In the genomic region with DNA sequence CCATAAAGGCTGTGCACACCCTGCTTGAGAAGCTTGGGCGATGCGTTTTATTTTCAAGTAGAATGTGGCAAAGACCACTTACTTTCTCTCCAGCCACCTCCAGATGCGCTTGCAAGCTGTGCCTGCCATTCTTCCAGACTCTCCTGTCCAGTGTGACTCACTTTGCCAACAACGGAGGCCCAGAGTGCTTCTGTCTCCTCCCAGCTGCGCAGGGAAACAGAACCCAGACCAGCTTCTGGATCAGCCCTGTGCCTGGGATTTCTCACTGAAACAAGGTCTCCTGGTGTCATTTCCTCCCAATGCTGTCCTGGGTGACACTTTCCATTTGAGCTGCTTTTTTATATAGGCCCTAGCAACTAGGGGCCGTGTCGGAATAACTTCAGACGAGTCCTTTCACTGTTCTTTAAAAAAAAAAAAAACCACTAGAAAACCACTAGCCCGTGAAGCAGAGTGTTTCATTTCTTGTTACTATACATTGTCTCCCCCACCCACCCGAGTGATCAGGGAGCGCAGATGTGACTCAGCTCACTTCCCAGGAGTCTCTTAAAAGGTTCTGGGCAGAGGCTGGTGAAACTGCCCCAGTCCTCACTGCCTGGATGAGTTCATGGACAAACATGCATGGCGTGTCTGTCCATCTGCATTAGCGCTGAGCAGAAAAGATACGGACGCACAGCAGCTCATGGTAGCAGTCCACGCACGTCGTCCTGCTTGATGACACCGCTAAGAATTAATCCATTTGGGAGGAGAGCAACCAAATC, we compare ENCODE assay signal across 9 cellular contexts. TPM values are rescaled to one million over a fixed set of nuclear protein-coding genes. Genes with fewer than 3 reads are reported as not detected.
DNase-seq lines count a peak whose midpoint lies in the region; ATAC-seq and TF ChIP-seq lines count a peak whose summit lies in the region.
"Had no signal": no experiment of that assay in that cellular context is flagged by ENCODE, and none has a peak within 500 bp of the region (broad histone marks: within the 10 kb centered on the region; RNA-seq: fewer than 3 reads in every experiment).

No MANE protein-coding gene starts in this region.

- no peaks in the 10 kb centered on the region for H3K9me3 Mint-ChIP-seq in HFFc6

- no peak for TF ChIP-seq CTCF in HFFc6 (IDR thresholded peaks at IDR 0.05)

- H3K4me1 Mint-ChIP-seq in HFFc6 (ENCODE audit: low read depth): peaks cover 26% of the 10 kb centered on the region

- peaks cover 6% of the 10 kb centered on the region for H3K36me3 ChIP-seq in skeletal muscle satellite cell (ENCODE audit: insufficient read depth, low read length)

- H3K27ac Mint-ChIP-seq in HFFc6: no peak overlapping the region

- no peak overlapping the region for H3K4me3 Mint-ChIP-seq in HFFc6

- H3K36me3 Mint-ChIP-seq in HFFc6 (ENCODE audit: low read depth): peaks cover 4% of the 10 kb centered on the region; the same call in 1 of the 2 replicates

- peaks cover 31% of the 10 kb centered on the region for H3K4me1 ChIP-seq in skeletal muscle satellite cell (ENCODE audit: control insufficient read depth, insufficient read depth, low read length)

- ATAC-seq in GM18907 (IDR thresholded peaks at IDR 0.05; ENCODE audit: unreplicated experiment): peak; percentile 74
- ATAC-seq in HG02884 (IDR thresholded peaks at IDR 0.05; ENCODE audit: unreplicated experiment): peak; percentile 93

- H3K9me3 ChIP-seq in skeletal muscle satellite cell (replicated peaks; ENCODE audit: low read length): no peaks in the 10 kb centered on the region

- peak overlapping the region; percentile 39 for H3K4me3 ChIP-seq in skeletal muscle satellite cell (ENCODE audit: low read length)
- H3K4me3 ChIP-seq: dorsolateral prefrontal cortex had no signal

- no peaks in the 10 kb centered on the region for H3K27me3 Mint-ChIP-seq in HFFc6 (ENCODE audit: insufficient read depth)

- DNase-seq in T1000 (lab: John Stamatoyannopoulos, UW) (peak; percentile 71), hypothalamus (lab: John Stamatoyannopoulos, UW) (no peak), HFFc6 (no peak), NCI-H2029 (lab: John Stamatoyannopoulos, UW) (no peak)
- DNase-seq in NK-92 treated with Interleukin-12 subunit alpha and Interleukin-12 subunit beta, amount 100 ng/mL, for 24 hours (lab: John Stamatoyannopoulos, UW): no peak

- no peaks in the 10 kb centered on the region for H3K27me3 ChIP-seq in skeletal muscle satellite cell (ENCODE audit: control insufficient read depth, insufficient read depth, low read length)
- H3K27me3 ChIP-seq: dorsolateral prefrontal cortex had no signal

- peak overlapping the region; percentile 72 for H3K9ac ChIP-seq in skeletal muscle satellite cell (ENCODE audit: low read depth, low read length)

- peak overlapping the region; percentile 71 for H3K4me2 ChIP-seq in skeletal muscle satellite cell (ENCODE audit: low read length)

RNA-seq across cellular contexts. Expression of gene RPL31, which starts 25.3 kb away (rescaled TPM):
- total RNA-seq in skeletal muscle satellite cell (2012; rRNA removed): 706 and 961 TPM in 2 replicates
- total RNA-seq in HFFc6 (2021; fragmentation: NEBNext Ultra II Directional; extraction: Animal tissue kit (Norgen Biotek cat#: 25700)): 1,000 to 10,000 TPM in 5 of 6 experiments, 100 to 1,000 TPM in 1; 947 to 1,348 (median 1,137) TPM
